16 cellular contexts compared by ENCODE assay signal in the genomic region with DNA sequence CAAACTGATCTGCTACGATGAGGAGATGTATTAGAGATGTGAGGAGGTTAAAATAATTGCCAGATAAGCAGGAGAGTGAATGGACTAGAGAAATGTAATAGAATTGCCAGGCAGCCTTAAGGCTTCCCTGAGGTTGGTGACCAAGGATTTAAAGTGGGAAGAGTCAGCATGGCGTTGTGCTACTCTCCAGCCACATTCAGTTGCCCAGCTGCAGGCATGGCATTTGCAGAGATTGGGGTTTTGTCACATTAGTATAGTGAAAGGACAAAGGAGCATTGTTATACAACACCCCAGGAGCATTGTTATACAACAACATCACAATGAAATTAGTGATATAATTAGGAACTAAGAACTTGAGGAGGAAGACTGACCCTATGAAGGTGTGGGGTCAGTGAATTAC. TPM values are rescaled to one million over a fixed set of nuclear protein-coding genes. Genes with fewer than 3 reads are reported as not detected.
DNase-seq lines count a peak whose midpoint lies in the region; ATAC-seq and TF ChIP-seq lines count a peak whose summit lies in the region.
"Had no signal": no experiment of that assay in that cellular context is flagged by ENCODE, and none has a peak within 500 bp of the region (broad histone marks: within the 10 kb centered on the region; RNA-seq: fewer than 3 reads in every experiment).

No MANE protein-coding gene starts in this region.

- H3K27ac Mint-ChIP-seq in natural killer cell: peak overlapping the region; percentile 45 to 48
- H3K27ac Mint-ChIP-seq: T-helper 1 cell treated with Interleukin-12 subunit alpha and Interleukin-12 subunit beta and Interleukin-4 antibody, amounts not matched to agents 30 μg/mL and 1 μg/mL, for 36 hours had no signal

- no peaks in the 10 kb centered on the region for H3K27me3 Mint-ChIP-seq in natural killer cell (ENCODE audit: low read depth in 2 of 2)
- H3K27me3 Mint-ChIP-seq: stimulated activated naive CD8-positive, alpha-beta T cell treated with anti-CD3 and anti-CD28 coated beads, Interleukin-15, amount 100 ng/mL, for 72 hours had no signal

- no peak for TF ChIP-seq POLR2A in NB4 (IDR thresholded peaks at IDR 0.05; ENCODE audit: extremely low read depth, insufficient read length)

- CTCF ChIA-PET in AG04450 (lab: Charles Lee): interaction anchor here (1.2 to 1.6 kb wide), 2 partner anchors 25 to 102 kb away, joined by 4 to 6 read pairs; no protein-coding TSS in a partner anchor

- H3K9me3 ChIP-seq in AG04450 (ENCODE audit: control insufficient read depth, insufficient read depth, low read length): no peaks in the 10 kb centered on the region
- H3K9me3 ChIP-seq: lower lobe of right lung had no signal

- no peak overlapping the region for H3K4me3 ChIP-seq in AG04450 (ENCODE audit: low read depth, low read length)
- H3K4me3 ChIP-seq in NB4 (ENCODE audit: low read depth, low read length): peak overlapping the region; percentile 22
- H3K4me3 ChIP-seq: lower lobe of right lung had no signal

- POLR2A ChIA-PET in AG04450 (lab: Yijun Ruan, JAX): no interaction called here

- DNase-seq in AG04450 (ENCODE audit: low read depth, low spot score): no peak
- DNase-seq in NB4 (ENCODE audit: low read depth): peak; percentile 32
- no peak for DNase-seq in natural killer cell
- DNase-seq in GM13976 (ENCODE audit: low spot score): no peak
- no peak for DNase-seq in GDM1 (lab: John Stamatoyannopoulos, UW)
- DNase-seq: activated CD4-positive, CD25-positive, alpha-beta regulatory T cell treated with anti-CD3 and anti-CD28 coated beads, Interleukin-2, amount 50 U/mL, for 72 hours; dermis blood vessel endothelial cell; DMS53; lower lobe of right lung; NCI-H187; NCI-H69; stimulated activated naive CD8-positive, alpha-beta T cell treated with anti-CD3 and anti-CD28 coated beads, Interleukin-15, amount 100 ng/mL, for 72 hours had no signal

- intact Hi-C loops in natural killer cell (cut with micrococcal nuclease): no loop called here

- H3K27ac ChIP-seq in AG04450 (ENCODE audit: low read depth, low read length): peak overlapping the region; percentile 3
- H3K27ac ChIP-seq in cingulate gyrus (ENCODE audit: low read depth, low read length): peak overlapping the region; percentile 60
- H3K27ac ChIP-seq: lower lobe of right lung had no signal

- H3K36me3 Mint-ChIP-seq in natural killer cell: no peaks in the 10 kb centered on the region

- no peak for TF ChIP-seq CTCF in AG04450 (IDR thresholded peaks at IDR 0.05; ENCODE audit: low read depth, low read length)
- no peak for TF ChIP-seq CTCF in NB4 (IDR thresholded peaks at IDR 0.05; ENCODE audit: low read depth, low read length)
- TF ChIP-seq CTCF in natural killer cell (IDR thresholded peaks at IDR 0.05): no peak
- TF ChIP-seq CTCF in GM13976 (IDR thresholded peaks at IDR 0.05; ENCODE audit: borderline replicate concordance, control extremely low read depth, extremely low read depth, insufficient read depth, missing control alignments): no peak

- peaks cover 35 to 41% of the 10 kb centered on the region in 2 donors for H3K4me1 Mint-ChIP-seq in natural killer cell

- ATAC-seq in natural killer cell (no peak), GM21529 (IDR thresholded peaks at IDR 0.05; ENCODE audit: unreplicated experiment) (no peak), HG03521 (IDR thresholded peaks at IDR 0.05; ENCODE audit: unreplicated experiment) (no peak)
- ATAC-seq: stimulated activated naive CD8-positive, alpha-beta T cell treated with anti-CD3 and anti-CD28 coated beads, Interleukin-15, amount 100 ng/mL, for 72 hours had no signal

- in situ Hi-C loops in GM13976 (cut with MboI; ENCODE audit: low sequenced_read_pairs, unreplicated experiment): no loop called here

- H3K9me3 Mint-ChIP-seq in natural killer cell: no peaks in the 10 kb centered on the region
- H3K9me3 Mint-ChIP-seq: stimulated activated naive CD8-positive, alpha-beta T cell treated with anti-CD3 and anti-CD28 coated beads, Interleukin-15, amount 100 ng/mL, for 72 hours; T-helper 1 cell treated with Interleukin-12 subunit alpha and Interleukin-12 subunit beta and Interleukin-4 antibody, amounts not matched to agents 30 μg/mL and 1 μg/mL, for 36 hours had no signal

- no peak overlapping the region for H3K4me3 Mint-ChIP-seq in natural killer cell
- H3K4me3 Mint-ChIP-seq: stimulated activated naive CD8-positive, alpha-beta T cell treated with anti-CD3 and anti-CD28 coated beads, Interleukin-15, amount 100 ng/mL, for 72 hours; T-helper 1 cell treated with Interleukin-12 subunit alpha and Interleukin-12 subunit beta and Interleukin-4 antibody, amounts not matched to agents 30 μg/mL and 1 μg/mL, for 36 hours had no signal

- no peaks in the 10 kb centered on the region for H3K27me3 ChIP-seq in AG04450 (ENCODE audit: control insufficient read depth, insufficient read depth, low read length)

RNA-seq across cellular contexts. Expression of gene MARK3, which starts 31.7 kb away (rescaled TPM):
- polyA plus RNA-seq in AG04450 (2011; rRNA removed): 81.3 and 109 TPM in 2 replicates
- polyA minus RNA-seq in AG04450 (2011; rRNA and poly(A)+ RNA removed): 91.3 and 104 TPM in 2 replicates
- 100 to 1,000 TPM; 138 to 167 (median 152) TPM for total RNA-seq in natural killer cell
